17 cellular contexts compared by ENCODE assay signal in genomic region chr20:23021541-23021940, GRCh38. TPM values are rescaled to one million over a fixed set of nuclear protein-coding genes. Genes with fewer than 3 reads are reported as not detected.
DNase-seq lines count a peak whose midpoint lies in the region; ATAC-seq, FAIRE-seq and TF ChIP-seq lines count a peak whose summit lies in the region.
"Had no signal": no experiment of that assay in that cellular context is flagged by ENCODE, and none has a peak within 500 bp of the region (broad histone marks: within the 10 kb centered on the region; RNA-seq: fewer than 3 reads in every experiment).

No MANE protein-coding gene starts in this region.

- TF ChIP-seq POLR2A in NB4 (IDR thresholded peaks at IDR 0.05; ENCODE audit: extremely low read depth, insufficient read length), result no peak
- TF ChIP-seq POLR2A in K562 (conservative IDR thresholded peaks at IDR 0.05), result no peak

- H3K27ac ChIP-seq in right cardiac atrium (ENCODE audit: low read length), result no peak overlapping the region
- no peak overlapping the region for H3K27ac ChIP-seq in K562 (ENCODE audit: extremely low read depth, low read depth, low read length)
- no peak overlapping the region for H3K27ac ChIP-seq in upper lobe of right lung
- H3K27ac ChIP-seq: A549, PC-9 had no signal

- H4K20me1 ChIP-seq in K562 (replicated peaks; ENCODE audit: control insufficient read depth, insufficient read depth, low read length), result no peaks in the 10 kb centered on the region

- H3K27me3 ChIP-seq in right cardiac atrium (ENCODE audit: control insufficient read depth, insufficient read depth), result no peaks in the 10 kb centered on the region
- no peaks in the 10 kb centered on the region; a peak in 1 of 5 replicates for H3K27me3 ChIP-seq in K562 (ENCODE audit: control insufficient read depth in 2 of 2, insufficient read depth in 2 of 2, low read length in 2 of 2)
- no peaks in the 10 kb centered on the region for H3K27me3 ChIP-seq in upper lobe of right lung

- H3K9me3 ChIP-seq in right cardiac atrium (ENCODE audit: control insufficient read depth, low read length), result no peaks in the 10 kb centered on the region
- no peaks in the 10 kb centered on the region for H3K9me3 ChIP-seq in K562 (replicated peaks; ENCODE audit: control insufficient read depth, insufficient read depth, low read depth, low read length)
- H3K9me3 ChIP-seq in upper lobe of right lung, result no peaks in the 10 kb centered on the region
- H3K9me3 ChIP-seq: A549 had no signal

- DNase-seq in cardiac septum (ENCODE audit: low spot score) (peak; percentile 12), right cardiac atrium (no peak), NB4 (ENCODE audit: low read depth) (peak; percentile 49), K562 (ENCODE audit: extremely low read depth in 1 of 4, low spot score in 3 of 4) (no peak), upper lobe of right lung (no peak)
- DNase-seq in activated naive CD4-positive, alpha-beta T cell (lab: John Stamatoyannopoulos, UW), result no peak
- DNase-seq: Calu3; CD4-positive, CD25-positive, alpha-beta regulatory T cell; DMS79; H9; NCI-H187 treated with DMSO at 0.1 percent for 48 hours; NCI-H524; PC-9 had no signal

- TF ChIP-seq RAD21 in K562 (CRISPR knock-in tag; conservative IDR thresholded peaks at IDR 0.05 in 1 of 2, IDR thresholded peaks at IDR 0.05 in 1 of 2), result peak in 1 of 2 experiments; percentile 27; a peak in 2 of 4 replicates

- CTCF ChIA-PET in K562 (lab: Yijun Ruan, JAX; ENCODE audit: low intra/inter-chr PET ratio), result no interaction called here

- H3K4me3 ChIP-seq in right cardiac atrium (ENCODE audit: low read length) (no peak overlapping the region), NB4 (ENCODE audit: low read depth, low read length) (no peak overlapping the region), K562 (no peak overlapping the region), upper lobe of right lung (no peak overlapping the region)
- H3K4me3 ChIP-seq: A549, PC-9 had no signal

- H3K9ac ChIP-seq in K562 (ENCODE audit: insufficient read depth in 1 of 2, low read depth in 2 of 2, low read length in 2 of 2), result no peak overlapping the region

- no peaks in the 10 kb centered on the region for H3K36me3 ChIP-seq in K562 (ENCODE audit: control insufficient read depth, insufficient read depth, low read length)
- no peaks in the 10 kb centered on the region for H3K36me3 ChIP-seq in upper lobe of right lung

- TF ChIP-seq EP300 in K562 (IDR thresholded peaks at IDR 0.05; ENCODE audit: low read length), result no peak

- no TSS peak for BruUV-seq in K562 (replicated peaks; lab: Mats Ljungman, UMichigan)

- no peak overlapping the region for H2AFZ ChIP-seq in K562 (ENCODE audit: low read depth, low read length)
- H2AFZ ChIP-seq: PC-9 had no signal

- H3K4me1 ChIP-seq in right cardiac atrium (ENCODE audit: control insufficient read depth, insufficient read depth, low read length), result no peaks in the 10 kb centered on the region
- no peaks in the 10 kb centered on the region; a peak in 1 of 5 replicates for H3K4me1 ChIP-seq in K562 (replicated peaks in 1 of 2; ENCODE audit: control insufficient read depth in 2 of 2, insufficient read depth in 2 of 2, low read length in 2 of 2)
- no peaks in the 10 kb centered on the region for H3K4me1 ChIP-seq in upper lobe of right lung

- FAIRE-seq in K562 (lab: Jason Lieb, UNC), result no peak

- in situ Hi-C loops in K562 (cut with MboI), result no loop called here

- intact Hi-C loops in cardiac septum (cut with DNase I) (no loop called here), right cardiac atrium (cut with DNase I) (no loop called here), K562 (cut with micrococcal nuclease) (no loop called here), upper lobe of right lung (cut with DNase I) (no loop called here)

- POLR2A ChIA-PET in K562 (lab: Yijun Ruan, JAX), result interaction anchor here (0.9 kb wide), 1 partner anchor 30 kb away, joined by 4 read pairs; no protein-coding TSS in a partner anchor

- TF ChIP-seq CTCF in NB4 (IDR thresholded peaks at IDR 0.05; ENCODE audit: low read depth, low read length), result no peak
- peak in 2 of 3 experiments; percentile 8 to 11; a peak in 1 of 6 replicates for TF ChIP-seq CTCF in K562 (IDR thresholded peaks at IDR 0.05 in 2 of 3, conservative IDR thresholded peaks at IDR 0.05 in 1 of 3; ENCODE audit: insufficient read depth in 2 of 3, low read depth in 1 of 3, low read length in 3 of 3)
- peak; percentile 8 for TF ChIP-seq CTCF in upper lobe of right lung (IDR thresholded peaks at IDR 0.05)

- no peaks in the 10 kb centered on the region for H3K79me2 ChIP-seq in K562 (ENCODE audit: control insufficient read depth, insufficient read depth, low read length)

- ATAC-seq in right cardiac atrium (no peak), K562 (no peak), upper lobe of right lung (peak; percentile 63), GM18498 (IDR thresholded peaks at IDR 0.05; ENCODE audit: unreplicated experiment) (no peak), HG03442 (IDR thresholded peaks at IDR 0.05; ENCODE audit: unreplicated experiment) (no peak)
- ATAC-seq: A549 had no signal

- no peak overlapping the region for H3K4me2 ChIP-seq in K562 (ENCODE audit: insufficient read depth, low read length)
- H3K4me2 ChIP-seq: A549, PC-9 had no signal

- WGBS in right cardiac atrium, result 67% methylated on average over 1 of the region's 1 CpG
- 30% methylated on average over 1 of the region's 1 CpG for WGBS in K562 (ENCODE audit: insufficient coverage, low coverage, missing lambda C conversion rate)

- no peaks in the 10 kb centered on the region for H3K9me1 ChIP-seq in K562 (ENCODE audit: control insufficient read depth, insufficient read depth, low read length)

TF ChIP-seq in K562, 482 proteins besides CTCF, POLR2A, EP300 and RAD21 (continues in another document):
- TF ChIP-seq MEIS2 (IDR thresholded peaks at IDR 0.05; ENCODE audit: partially characterized antibody), result no peak
- no peak for TF ChIP-seq PPARD (CRISPR knock-in tag; IDR thresholded peaks at IDR 0.05)
- no peak for TF ChIP-seq SMAD3 (CRISPR knock-in tag; conservative IDR thresholded peaks at IDR 0.05)
- TF ChIP-seq DNMT1 (IDR thresholded peaks at IDR 0.05), result no peak
- no peak for TF ChIP-seq ZNF224 (CRISPR knock-in tag; IDR thresholded peaks at IDR 0.05)
- TF ChIP-seq JUNB (CRISPR knock-in tag; conservative IDR thresholded peaks at IDR 0.05), result no peak
- no peak for TF ChIP-seq NBN (IDR thresholded peaks at IDR 0.05; ENCODE audit: low read depth)
- no peak for TF ChIP-seq HDAC2 (IDR thresholded peaks at IDR 0.05)
- no peak for TF ChIP-seq NEUROD1 (IDR thresholded peaks at IDR 0.05; ENCODE audit: borderline replicate concordance, low read depth, low read length, partially characterized antibody)
- no peak for TF ChIP-seq NCOA1 (IDR thresholded peaks at IDR 0.05; ENCODE audit: low read depth)
- TF ChIP-seq MBD2 (IDR thresholded peaks at IDR 0.05; ENCODE audit: borderline replicate concordance, low read depth), result no peak
- TF ChIP-seq CBFA2T2 (conservative IDR thresholded peaks at IDR 0.05), result no peak
- no peak for TF ChIP-seq FIP1L1 (IDR thresholded peaks at IDR 0.05; ENCODE audit: low read depth, low read length, poor library complexity, severe bottlenecking)

RNA-seq across cellular contexts. Expression of gene SSTR4, which starts 13.6 kb away (rescaled TPM):
- not detected for total RNA-seq in cardiac septum
- total RNA-seq in right cardiac atrium, result not detected
- not detected for polyA plus RNA-seq in right cardiac atrium
- total RNA-seq in K562 (2011; cell fraction: chromatin; rRNA removed; ENCODE audit: low replicate concordance), result not detected in 2 replicates
- total RNA-seq in K562 (2011; cell fraction: nucleolus; rRNA removed), result not detected in 2 replicates
- not detected in 2 replicates for total RNA-seq in K562 (2011; cell fraction: nucleoplasm; rRNA removed)
- not detected in 2 replicates for total RNA-seq in K562 (2014; rRNA removed)
- not detected in 2 replicates for total RNA-seq in K562 (2014; rRNA removed; fragmentation: Illumina TruSeq; extraction: Trizol)
- not detected in 2 replicates for total RNA-seq in K562 (2015; rRNA removed; fragmentation: Illumina TruSeq; extraction: Trizol)
- total RNA-seq in K562 (2021), result not detected in 2 replicates
- polyA plus RNA-seq in K562 (2011; rRNA removed), result not detected in 2 replicates
- polyA plus RNA-seq in K562 (2011; cell fraction: cytosol; rRNA removed), result not detected in 2 replicates
- not detected in 2 replicates for polyA plus RNA-seq in K562 (2011; cell fraction: nucleus; rRNA removed)
- not detected in 2 replicates for polyA plus RNA-seq in K562 (2012)
- polyA plus RNA-seq in K562 (2014; fragmentation: Illumina TruSeq; extraction: Trizol), result not detected in 2 replicates
- not detected for polyA plus RNA-seq in K562 (2014; fragmentation: Nextera tagmentation; extraction: Ambion mirVana)
- not detected in 2 replicates for polyA plus RNA-seq in K562 (2014; rRNA removed)
- not detected in 2 replicates for polyA minus RNA-seq in K562 (2011; rRNA and poly(A)+ RNA removed)
- polyA minus RNA-seq in K562 (2011; cell fraction: cytosol; rRNA and poly(A)+ RNA removed), result not detected in 2 replicates
- not detected in 2 replicates for polyA minus RNA-seq in K562 (2011; cell fraction: nucleus; rRNA and poly(A)+ RNA removed)
- total RNA-seq in upper lobe of right lung, result not detected
- total RNA-seq: Calu3; CD4-positive, CD25-positive, alpha-beta regulatory T cell; H9; HT1080; PC-9 had no signal
- polyA plus RNA-seq: CD4-positive, CD25-positive, alpha-beta regulatory T cell had no signal

RNA-seq across cellular contexts. Expression of gene THBD, which starts 27.9 kb away (rescaled TPM):
- total RNA-seq in cardiac septum (27.0 TPM), right cardiac atrium (10 to 100 TPM; 15.4 to 48.1 (median 18.5) TPM), K562 (2014; rRNA removed) (0.24 and 0.36 TPM in 2 replicates), K562 (2014; rRNA removed; fragmentation: Illumina TruSeq; extraction: Trizol) (0.11 and 0.13 TPM in 2 replicates), K562 (2015; rRNA removed; fragmentation: Illumina TruSeq; extraction: Trizol) (0.22 and 0.26 TPM in 2 replicates), K562 (2021) (0.47 and 0.49 TPM in 2 replicates), upper lobe of right lung (104 TPM)
- polyA plus RNA-seq in right cardiac atrium (17.5 TPM), K562 (2011; rRNA removed) (0.24 and 0.40 TPM in 2 replicates), K562 (2014; fragmentation: Illumina TruSeq; extraction: Trizol) (0.25 and 0.36 TPM in 2 replicates), K562 (2014; fragmentation: Nextera tagmentation; extraction: Ambion mirVana) (under 1 TPM; 0.07 to 0.10 TPM), K562 (2014; rRNA removed) (0.33 and 0.35 TPM in 2 replicates)
- total RNA-seq in K562 (2011; cell fraction: chromatin; rRNA removed; ENCODE audit: low replicate concordance), result 0.99 and 1.1 TPM in 2 replicates
- 0.79 and 1.0 TPM in 2 replicates for total RNA-seq in K562 (2011; cell fraction: nucleolus; rRNA removed)
- total RNA-seq in K562 (2011; cell fraction: nucleoplasm; rRNA removed), result 0.51 and 1.1 TPM in 2 replicates
- 0.24 and 0.94 TPM in 2 replicates for polyA plus RNA-seq in K562 (2011; cell fraction: cytosol; rRNA removed)
- 0.60 and 2.4 TPM in 2 replicates for polyA plus RNA-seq in K562 (2011; cell fraction: nucleus; rRNA removed)
- polyA plus RNA-seq in K562 (2012), result 0.31 and 0.32 TPM in 2 replicates
- 0.24 and 0.28 TPM in 2 replicates for polyA minus RNA-seq in K562 (2011; rRNA and poly(A)+ RNA removed)
- 0.36 and 0.86 TPM in 2 replicates for polyA minus RNA-seq in K562 (2011; cell fraction: cytosol; rRNA and poly(A)+ RNA removed)
- polyA minus RNA-seq in K562 (2011; cell fraction: nucleus; rRNA and poly(A)+ RNA removed), result 0.22 and 0.40 TPM in 2 replicates
- total RNA-seq: Calu3; CD4-positive, CD25-positive, alpha-beta regulatory T cell; HT1080 had no signal
- polyA plus RNA-seq: CD4-positive, CD25-positive, alpha-beta regulatory T cell had no signal

Comparison
In these comparisons a context has a peak if more than half of its experiments do, and no peak if none do; other contexts are left out.
1. DNase-seq: peak in cardiac septum (single experiment) and NB4 (single experiment); none in right cardiac atrium (0 of 3), K562 (0 of 4), upper lobe of right lung (single experiment) and activated naive CD4-positive, alpha-beta T cell (0 of 4).
2. RNA of gene THBD, which starts 27.9 kb away (total RNA-seq): 104 TPM in upper lobe of right lung (single experiment), 27.0 TPM in cardiac septum (single experiment) and 15.4 to 48.1 TPM in right cardiac atrium; 0.11 to 1.1 TPM in K562; every median in the first group is over 4 times any median in the second.